Comparison of ENCODE assay signal across 7 cellular contexts in genomic region chr11:3423138-3423715, GRCh38. TPM values are rescaled to one million over a fixed set of nuclear protein-coding genes. Genes with fewer than 3 reads are reported as not detected.
DNase-seq lines count a peak whose midpoint lies in the region; TF ChIP-seq lines count a peak whose summit lies in the region.
"Not testable (repeated sequence)": the region's sequence is repeated elsewhere in the genome, so short reads cannot be mapped to it uniquely, and the experiment has no call there.

No MANE protein-coding gene starts in this region.

- H3K27ac Mint-ChIP-seq in IgD-negative memory B cell: peak overlapping the region in 2 of 3 donors; percentile 97 to 98
- H3K27ac Mint-ChIP-seq in activated naive CD8-positive, alpha-beta T cell: not testable (repeated sequence)

- DNase-seq in DMS79 treated with DMSO at 0.1 percent for 48 hours (lab: John Stamatoyannopoulos, UW): peak; percentile 41
- not testable (repeated sequence) for DNase-seq in Peyer's patch
- DNase-seq in epithelial cell of prostate (ENCODE audit: low read depth, low spot score): peak; percentile 2
- DNase-seq in left kidney (ENCODE audit: low read depth, low spot score): peak; percentile 41
- peak; percentile 36 for DNase-seq in prostate gland (ENCODE audit: low spot score)

- peak overlapping the region; percentile 50 to 78 (median 68) for H3K4me3 ChIP-seq in Peyer's patch
- H3K4me3 ChIP-seq in prostate gland: peak overlapping the region; percentile 33 to 59

- not testable (repeated sequence) for H3K36me3 Mint-ChIP-seq in IgD-negative memory B cell; activated naive CD8-positive, alpha-beta T cell

- not testable (repeated sequence) for H3K9me3 Mint-ChIP-seq in IgD-negative memory B cell; activated naive CD8-positive, alpha-beta T cell (ENCODE audit: low read depth)

- not testable (repeated sequence) for H3K36me3 ChIP-seq in Peyer's patch, prostate gland

- H3K4me3 Mint-ChIP-seq in IgD-negative memory B cell: peak overlapping the region; percentile 91 to 99 (median 97)
- H3K4me3 Mint-ChIP-seq in activated naive CD8-positive, alpha-beta T cell: peak overlapping the region; percentile 87

- TF ChIP-seq POLR2A in Peyer's patch (IDR thresholded peaks at IDR 0.05): peak in 1 of 2 donors; percentile 58
- TF ChIP-seq POLR2A in prostate gland (IDR thresholded peaks at IDR 0.05): not testable (repeated sequence)

- H3K9me3 ChIP-seq in Peyer's patch, prostate gland: not testable (repeated sequence)

- not testable (repeated sequence) for H3K27me3 ChIP-seq in Peyer's patch; prostate gland (replicated peaks; ENCODE audit: insufficient read depth)

- not testable (repeated sequence) for H3K4me1 ChIP-seq in Peyer's patch; prostate gland (replicated peaks)

- H3K27me3 Mint-ChIP-seq in IgD-negative memory B cell; activated naive CD8-positive, alpha-beta T cell: not testable (repeated sequence)

- not testable (repeated sequence) for TF ChIP-seq CTCF in Peyer's patch (IDR thresholded peaks at IDR 0.05); prostate gland (IDR thresholded peaks at IDR 0.05)

- H3K4me1 Mint-ChIP-seq in IgD-negative memory B cell: not testable (repeated sequence)
- H3K4me1 Mint-ChIP-seq in activated naive CD8-positive, alpha-beta T cell (ENCODE audit: low read depth): peaks cover 16% of the 10 kb centered on the region

- H3K27ac ChIP-seq in Peyer's patch: peak overlapping the region; percentile 72 to 92 (median 84)
- H3K27ac ChIP-seq in epithelial cell of prostate: peak overlapping the region; percentile 45
- H3K27ac ChIP-seq in prostate gland: peak overlapping the region; percentile 78 to 90

- intact Hi-C loops in prostate gland (cut with DNase I): not testable (repeated sequence)

- under 1% methylated on average over 36 of the region's 45 CpGs for WGBS in prostate gland

RNA-seq across cellular contexts. Expression of gene ZNF195, which starts 44.3 kb away (rescaled TPM):
- polyA plus RNA-seq in IgD-negative memory B cell: 33.0 TPM
- total RNA-seq in Peyer's patch: 10 to 100 TPM; 36.1 to 94.1 (median 40.6) TPM
- 10 to 100 TPM; 29.6 to 33.2 TPM for total RNA-seq in prostate gland
